Comparison of ENCODE assay signal across 25 cellular contexts in genomic region chr1:24790490-24790889, GRCh38.
"Had no signal": no experiment of that assay in that cellular context is flagged by ENCODE, and none has a peak within 500 bp of the region (broad histone marks: within the 10 kb centered on the region; RNA-seq: fewer than 3 reads in every experiment).

No MANE protein-coding gene starts in this region.

- ATAC-seq: activated CD8-positive, alpha-beta memory T cell treated with anti-CD3 and anti-CD28 coated beads, Interleukin-2, amount 10 ng/mL, durations not matched to agents 7 days and 5 days; body of pancreas; Panc1; Right ventricle myocardium inferior; T-cell had no signal

- H3K27ac ChIP-seq: body of pancreas, SK-N-MC had no signal

- H3K9me3 ChIP-seq: body of pancreas had no signal

- H3K27me3 ChIP-seq: body of pancreas had no signal

- DNase-seq: activated B cell treated with CpG ODN at 0.5 μM for 24 hours; activated CD4-positive, alpha-beta T cell treated with anti-CD3 and anti-CD28 coated beads for 1 hour; activated CD4-positive, alpha-beta T cell treated with anti-CD3 and anti-CD28 coated beads, Interleukin-2, amount 10 ng/mL, durations not matched to agents 24 days and 14 days; activated CD4-positive, alpha-beta T cell treated with anti-CD3 and anti-CD28 coated beads, Interleukin-2, amount 50 U/mL, for 48 hours; activated CD8-positive, alpha-beta memory T cell treated with anti-CD3 and anti-CD28 coated beads, Interleukin-2, amount 10 ng/mL, durations not matched to agents 7 days and 5 days; activated effector memory CD4-positive, alpha-beta T cell treated with Interleukin-2 at 50 U/mL for 16 hours; activated naive CD4-positive, alpha-beta T cell; activated T-cell treated with anti-CD3 and anti-CD28 coated beads, Interleukin-2, amount 50 U/mL, for 24 hours; aorta; body of pancreas; central memory CD4-positive, alpha-beta T cell; NCI-H1092; NCI-H1417; NCI-H2029; NCI-H345; NCI-H510A; NCI-H526 treated with DMSO at 0.1 percent for 48 hours; NCI-H82; RPMI8226; T-cell; T-helper 2 cell; T1000 had no signal

- H3K4me3 ChIP-seq: body of pancreas, SK-N-MC had no signal
